In the genomic region with DNA sequence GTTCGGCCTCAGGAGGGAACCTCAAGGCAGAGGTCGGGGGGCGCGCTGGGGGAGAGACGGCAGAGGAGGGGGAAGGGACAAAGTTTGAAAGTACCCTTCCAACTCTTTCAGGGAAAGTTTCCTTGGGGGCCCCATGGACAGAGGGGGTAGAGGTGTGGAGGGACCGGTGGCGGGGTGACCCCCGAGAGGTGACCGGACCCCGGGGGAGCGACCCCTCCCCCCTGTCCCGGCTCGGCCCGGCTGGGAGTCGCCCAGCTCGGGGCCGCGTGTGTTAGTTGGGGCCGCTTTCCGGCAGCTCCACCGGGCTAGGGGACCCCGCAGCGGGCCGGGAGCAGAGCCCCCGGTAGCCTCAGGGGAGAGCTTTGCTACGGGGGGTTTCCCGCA, we compare ENCODE assay signal across 9 cellular contexts. TPM values are rescaled to one million over a fixed set of nuclear protein-coding genes. Genes with fewer than 3 reads are reported as not detected.
DNase-seq lines count a peak whose midpoint lies in the region; ATAC-seq, FAIRE-seq and TF ChIP-seq lines count a peak whose summit lies in the region.
"Had no signal": no experiment of that assay in that cellular context is flagged by ENCODE, and none has a peak within 500 bp of the region (broad histone marks: within the 10 kb centered on the region; RNA-seq: fewer than 3 reads in every experiment).

No MANE protein-coding gene starts in this region.

- FAIRE-seq in GM12891 (lab: Jason Lieb, UNC) = no peak

- H3K9me3 ChIP-seq in mammary epithelial cell (replicated peaks; ENCODE audit: insufficient read depth, low read length) (no peaks in the 10 kb centered on the region), mucosa of stomach (ENCODE audit: control insufficient read depth, low read length) (no peaks in the 10 kb centered on the region)

- H3K9ac ChIP-seq in mammary epithelial cell (ENCODE audit: insufficient read depth, low read length) = no peak overlapping the region
- H3K9ac ChIP-seq in mucosa of stomach (ENCODE audit: low read length) = peak overlapping the region; percentile 68

- H2AFZ ChIP-seq in mammary epithelial cell (ENCODE audit: low read depth, low read length) = peak overlapping the region; percentile 92

- WGBS in mammary epithelial cell (ENCODE audit: low coverage, missing lambda C conversion rate) = no CpG with 5 or more reads among the region's 27 CpGs

- H3K27ac ChIP-seq in mammary epithelial cell (ENCODE audit: insufficient read depth, low read depth, low read length) = no peak overlapping the region

- peaks cover 15% of the 10 kb centered on the region for H3K79me2 ChIP-seq in mammary epithelial cell (ENCODE audit: insufficient read depth, low read length)

- dilution Hi-C loops in mammary epithelial cell (cut with HindIII; ENCODE audit: low sequenced_read_pairs) = no loop called here

- H3K4me1 ChIP-seq in mammary epithelial cell (ENCODE audit: insufficient read depth, low read length) (peaks cover 40% of the 10 kb centered on the region), mucosa of stomach (ENCODE audit: control insufficient read depth, insufficient read depth, low read length) (peaks cover 42% of the 10 kb centered on the region)

- in situ Hi-C loops in mammary epithelial cell (cut with MboI; ENCODE audit: low sequenced_read_pairs in 2 of 2) = no loop called here

- H3K27me3 ChIP-seq in mammary epithelial cell (ENCODE audit: insufficient read depth, low read length) (no peaks in the 10 kb centered on the region), mucosa of stomach (ENCODE audit: control insufficient read depth, insufficient read depth, low read length) (peaks cover 3% of the 10 kb centered on the region)

- TF ChIP-seq POLR2A in GM12891 (IDR thresholded peaks at IDR 0.05; ENCODE audit: low read depth, low read length) = no peak

- H3K4me3 ChIP-seq in HFF-Myc (replicated peaks; ENCODE audit: low read depth, low read length) (peak overlapping the region; percentile 70), mammary epithelial cell (replicated peaks in 1 of 3; ENCODE audit: insufficient read depth in 1 of 3, low read depth in 2 of 3, low read length in 3 of 3) (peak overlapping the region in 2 of 3 experiments; percentile 75 to 79), mucosa of stomach (ENCODE audit: low read length) (no peak overlapping the region)

- intact Hi-C loops in mammary epithelial cell (cut with micrococcal nuclease) = no loop called here

- H3K36me3 ChIP-seq in mammary epithelial cell (ENCODE audit: insufficient read depth, low read length) = no peaks in the 10 kb centered on the region
- no peaks in the 10 kb centered on the region for H3K36me3 ChIP-seq in mucosa of stomach (ENCODE audit: control insufficient read depth, insufficient read depth, low read length)

- TSS peak; percentile 52 for BruUV-seq in mammary epithelial cell (replicated peaks; lab: Mats Ljungman, UMichigan)

- H4K20me1 ChIP-seq in mammary epithelial cell (ENCODE audit: insufficient read depth, low read length) = no peaks in the 10 kb centered on the region

- peak; percentile 73 for DNase-seq in 8988T
- no peak for DNase-seq in HFF-Myc (ENCODE audit: extremely low read depth, low read depth)
- no peak for DNase-seq in mammary epithelial cell
- no peak for DNase-seq in NCI-H2171 treated with DMSO at 0.1 percent for 48 hours (lab: John Stamatoyannopoulos, UW)
- no peak for DNase-seq in NK-92 (lab: John Stamatoyannopoulos, UW; ENCODE audit: unreplicated experiment)
- no peak for DNase-seq in GM12891 (ENCODE audit: insufficient read length, low spot score)

- H3K4me2 ChIP-seq in mammary epithelial cell (ENCODE audit: insufficient read depth, low read depth, low read length) = peak overlapping the region; percentile 98

- CTCF ChIA-PET in mammary epithelial cell (lab: Charles Lee; ENCODE audit: low non-redundant PET) = no interaction called here

- TF ChIP-seq CTCF in HFF-Myc (IDR thresholded peaks at IDR 0.05; ENCODE audit: low read depth, low read length, missing control alignments) = no peak
- TF ChIP-seq CTCF in mammary epithelial cell (conservative IDR thresholded peaks at IDR 0.05 in 1 of 2, IDR thresholded peaks at IDR 0.05 in 1 of 2; ENCODE audit: extremely low read depth in 1 of 2, insufficient read depth in 1 of 2, low read depth in 1 of 2, low read length in 2 of 2) = no peak

- no peak for ATAC-seq in HG03139 (IDR thresholded peaks at IDR 0.05; ENCODE audit: unreplicated experiment)

TF ChIP-seq in GM12891, 5 proteins besides CTCF, POLR2A, EP300 and RAD21:
- no peak for TF ChIP-seq POLR2AphosphoS5 (IDR thresholded peaks at IDR 0.05; ENCODE audit: low read depth, low read length)
- no peak for TF ChIP-seq TAF1 (IDR thresholded peaks at IDR 0.05; ENCODE audit: low read depth, low read length)
- no peak for TF ChIP-seq POU2F2 (IDR thresholded peaks at IDR 0.05; ENCODE audit: low read depth, low read length)
- TF ChIP-seq SPI1 (IDR thresholded peaks at IDR 0.05; ENCODE audit: low read depth, low read length) = no peak
- no peak for TF ChIP-seq PAX5 (IDR thresholded peaks at IDR 0.05; ENCODE audit: insufficient read depth, low read length, severe bottlenecking)

RNA-seq across cellular contexts. Expression of a gene that starts 3.2 kb away (rescaled TPM):
- 10 to 100 TPM; 17.3 to 22.4 TPM for total RNA-seq in mammary epithelial cell
- polyA plus RNA-seq in mammary epithelial cell = 13.6 TPM
- polyA minus RNA-seq in mammary epithelial cell = 6.3 TPM
- polyA plus RNA-seq in GM12891 (2012; ENCODE audit: low read depth, missing spikeins) = 9.6 TPM

RNA-seq across cellular contexts. Expression of a gene that starts 18.7 kb away (rescaled TPM):
- total RNA-seq in mammary epithelial cell = not detected
- not detected for polyA plus RNA-seq in mammary epithelial cell
- polyA minus RNA-seq in mammary epithelial cell = not detected
- polyA plus RNA-seq in GM12891 (2012; ENCODE audit: low read depth, missing spikeins) = not detected
- total RNA-seq: T-helper 2 cell treated with Interferon-gamma antibody and Interleukin-4, amounts not matched to agents 100 ng/mL and 5 ng/mL, for 36 hours had no signal

RNA-seq across cellular contexts. Expression of a gene that starts 39.6 kb away (rescaled TPM):
- total RNA-seq in mammary epithelial cell = 10 to 100 TPM; 20.3 to 20.5 TPM
- 22.3 TPM for polyA plus RNA-seq in mammary epithelial cell
- 21.3 TPM for polyA minus RNA-seq in mammary epithelial cell
- 9.2 TPM for polyA plus RNA-seq in GM12891 (2012; ENCODE audit: low read depth, missing spikeins)

RNA-seq across cellular contexts. Expression of a gene that starts 44.7 kb away (rescaled TPM):
- total RNA-seq in mammary epithelial cell = 100 to 1,000 TPM; 350 to 368 TPM
- 693 TPM for polyA plus RNA-seq in mammary epithelial cell
- 476 TPM for polyA minus RNA-seq in mammary epithelial cell
- 1,013 TPM for polyA plus RNA-seq in GM12891 (2012; ENCODE audit: low read depth, missing spikeins)
